Comparison of ENCODE assay signal across 10 cellular contexts in genomic region chr5:24644757-24645156, GRCh38. TPM values are rescaled to one million over a fixed set of nuclear protein-coding genes. Genes with fewer than 3 reads are reported as not detected.
DNase-seq lines count a peak whose midpoint lies in the region; ATAC-seq and TF ChIP-seq lines count a peak whose summit lies in the region.
"Had no signal": no experiment of that assay in that cellular context is flagged by ENCODE, and none has a peak within 500 bp of the region (broad histone marks: within the 10 kb centered on the region; RNA-seq: fewer than 3 reads in every experiment).

CDH10 (minus strand) TSS chr5:24644978; CDS start chr5:24593490, 51,488 bp downstream.

- peak; percentile 48 for DNase-seq in HT1080 (ENCODE audit: low read depth)
- peak; percentile 76 for DNase-seq in SK-MEL-5 (ENCODE audit: low read depth, low spot score)
- DNase-seq in glutamatergic neuron = peak; percentile 87
- DNase-seq in renal cortical epithelial cell (ENCODE audit: low read depth) = peak; percentile 3
- DNase-seq in SW 1271 (lab: John Stamatoyannopoulos, UW) = no peak
- no peak for DNase-seq in GOT3 (lab: John Stamatoyannopoulos, UW)
- DNase-seq: activated CD8-positive, alpha-beta memory T cell treated with anti-CD3 and anti-CD28 coated beads for 24 hours had no signal

- peaks cover 15% of the 10 kb centered on the region for H3K4me1 Mint-ChIP-seq in glutamatergic neuron (ENCODE audit: low read depth, unreplicated experiment)

- H3K27me3 Mint-ChIP-seq in glutamatergic neuron (ENCODE audit: unreplicated experiment) = no peaks in the 10 kb centered on the region

- H3K9me3 Mint-ChIP-seq in glutamatergic neuron (ENCODE audit: unreplicated experiment) = peaks cover 2% of the 10 kb centered on the region

- H3K36me3 Mint-ChIP-seq in glutamatergic neuron (ENCODE audit: unreplicated experiment) = no peaks in the 10 kb centered on the region

- ATAC-seq in GM19023 (IDR thresholded peaks at IDR 0.05; ENCODE audit: unreplicated experiment) (no peak), HG02938 (IDR thresholded peaks at IDR 0.05; ENCODE audit: unreplicated experiment) (no peak)
- ATAC-seq: heart left ventricle had no signal

- no peak for TF ChIP-seq CTCF in glutamatergic neuron (IDR thresholded peaks at IDR 0.05; ENCODE audit: partially characterized antibody, unreplicated experiment)

- in situ Hi-C loops in SK-MEL-5 (cut with HindIII; ENCODE audit: low pct_unique_long_range_greater_than_20kb, low sequenced_read_pairs) = no loop called here

- H3K27ac Mint-ChIP-seq in glutamatergic neuron (ENCODE audit: unreplicated experiment) = peak within 1 kb of the TSS; percentile 70

- peak within 1 kb of the TSS; percentile 93 for H3K4me3 Mint-ChIP-seq in glutamatergic neuron (ENCODE audit: unreplicated experiment)

RNA-seq across cellular contexts. Expression of gene CDH10, which starts in this region (rescaled TPM):
- total RNA-seq in HT1080 (2014; rRNA removed; shearing (Covaris generic)) = 0.06 and 0.07 TPM in 2 replicates
- 0.37 and 0.54 TPM in 2 replicates for polyA plus RNA-seq in HT1080 (2015; cell fraction: cytosol; rRNA removed)
- polyA plus RNA-seq in HT1080 (2015; cell fraction: nucleus; rRNA removed) = 3.2 and 3.7 TPM in 2 replicates
- total RNA-seq in SK-MEL-5 (2014; rRNA removed; shearing (Covaris generic)) = 0.34 and 0.45 TPM in 2 replicates
- 0.71 and 0.90 TPM in 2 replicates for polyA plus RNA-seq in SK-MEL-5 (2015; cell fraction: cytosol; rRNA removed)
- polyA plus RNA-seq in SK-MEL-5 (2015; cell fraction: nucleus; rRNA removed) = 1.3 and 1.5 TPM in 2 replicates
- total RNA-seq in glutamatergic neuron (ENCODE audit: unreplicated experiment) (3.0 TPM), renal cortical epithelial cell (0.05 TPM in 1 of 2 replicates, not detected in the other)
- polyA plus RNA-seq: heart left ventricle had no signal

Comparison
In these comparisons a context has a peak if more than half of its experiments do, and no peak if none do; other contexts are left out.
1. Peak in DNase-seq in renal cortical epithelial cell; RNA of the gene not detected or under 1 TPM.
2. DNase-seq: peak in HT1080 (single experiment), SK-MEL-5 (single experiment) and glutamatergic neuron (single experiment); none in SW 1271 (0 of 2) and GOT3 (single experiment).